15 cellular contexts compared by ENCODE assay signal in genomic region chr12:3214508-3215365, GRCh38.
A peak's percentile ranks its signal among the peaks of the same experiment; 100 is the strongest.
DNase-seq lines count a peak whose midpoint lies in the region; ATAC-seq and TF ChIP-seq lines count a peak whose summit lies in the region.
"Had no signal": no experiment of that assay in that cellular context is flagged by ENCODE, and none has a peak within 500 bp of the region (broad histone marks: within the 10 kb centered on the region; RNA-seq: fewer than 3 reads in every experiment).

No MANE protein-coding gene starts in this region.

- ATAC-seq in naive B cell (ENCODE audit: low read depth in 2 of 2), result peak; percentile 71 to 86
- ATAC-seq in GM19324 (IDR thresholded peaks at IDR 0.05; ENCODE audit: low FRiP score, unreplicated experiment), result no peak
- no peak for ATAC-seq in GM21381 (IDR thresholded peaks at IDR 0.05; ENCODE audit: unreplicated experiment)
- ATAC-seq: T-helper 17 cell had no signal

- no peak overlapping the region for H2AFZ ChIP-seq in H9 (ENCODE audit: low read length)

- H3K27me3 Mint-ChIP-seq in H9 (ENCODE audit: low read depth) (peaks cover 3% of the 10 kb centered on the region), naive B cell (peaks cover 5 to 25% (median 18%) of the 10 kb centered on the region in 3 donors), osteocyte (ENCODE audit: unreplicated experiment) (no peaks in the 10 kb centered on the region)
- H3K27me3 Mint-ChIP-seq: activated naive CD8-positive, alpha-beta T cell had no signal

- H3K36me3 ChIP-seq in WERI-Rb-1, result peaks cover 93% of the 10 kb centered on the region
- no peaks in the 10 kb centered on the region for H3K36me3 ChIP-seq in ovary
- H3K36me3 ChIP-seq: HAP-1 had no signal

- H3K36me3 Mint-ChIP-seq in H9 (ENCODE audit: insufficient read depth in 1 of 3, low read depth in 3 of 3) (no peaks in the 10 kb centered on the region), naive B cell (no peaks in the 10 kb centered on the region), osteocyte (ENCODE audit: unreplicated experiment) (peaks cover 8% of the 10 kb centered on the region)
- H3K36me3 Mint-ChIP-seq: activated naive CD8-positive, alpha-beta T cell had no signal

- H3K27ac ChIP-seq in H9 (ENCODE audit: insufficient read length, low read depth, low read length) (no peak overlapping the region), WERI-Rb-1 (peak overlapping the region; percentile 92), ovary (no peak overlapping the region)

- no peak overlapping the region; the same call in 1 of the 2 replicates for H3K14ac ChIP-seq in H9 (ENCODE audit: insufficient read depth, low read length)

- no peaks in the 10 kb centered on the region for H3K9me3 ChIP-seq in H9 (ENCODE audit: control insufficient read depth, low read depth, low read length)
- H3K9me3 ChIP-seq in WERI-Rb-1 (ENCODE audit: severe bottlenecking), result no peaks in the 10 kb centered on the region
- no peaks in the 10 kb centered on the region for H3K9me3 ChIP-seq in ovary
- H3K9me3 ChIP-seq: Caco-2, HAP-1 had no signal

- H3T11ph ChIP-seq in H9 (ENCODE audit: low read length), result no peak overlapping the region

- no peak overlapping the region for H3K4me2 ChIP-seq in H9 (ENCODE audit: insufficient read depth, insufficient read length, low read length)

- no peak overlapping the region for H3K56ac ChIP-seq in H9 (ENCODE audit: insufficient read length, low read depth, low read length)

- no peak overlapping the region for H2BK20ac ChIP-seq in H9 (ENCODE audit: low read depth, low read length, poor library complexity, severe bottlenecking)

- no peak overlapping the region for H4K8ac ChIP-seq in H9 (replicated peaks; ENCODE audit: insufficient read length, low read depth, low read length)

- TF ChIP-seq POLR2A in ovary (IDR thresholded peaks at IDR 0.05), result no peak

- no peak overlapping the region for H2BK120ac ChIP-seq in H9 (ENCODE audit: low read depth, low read length, poor library complexity, severe bottlenecking)

- H3K27ac Mint-ChIP-seq in H9, result peak overlapping the region in 2 of 3 experiments; percentile 44 to 59; a peak in 1 of 7 replicates
- no peak overlapping the region for H3K27ac Mint-ChIP-seq in naive B cell
- no peak overlapping the region for H3K27ac Mint-ChIP-seq in osteocyte (ENCODE audit: unreplicated experiment)
- H3K27ac Mint-ChIP-seq: activated naive CD8-positive, alpha-beta T cell; T-helper 17 cell had no signal

- no CpG with 5 or more reads among the region's 21 CpGs for WGBS in H9 (ENCODE audit: extremely low coverage, insufficient read length, low lambda C conversion rate)
- 89 to 92% (median 92%) methylated on average over 21 of the region's 21 CpGs for WGBS in ovary, 3 donors

- H2BK5ac ChIP-seq in H9 (ENCODE audit: insufficient read length, low read length), result no peak overlapping the region

- H4K5ac ChIP-seq in H9 (ENCODE audit: insufficient read length, low read depth, low read length), result no peak overlapping the region

- no peak overlapping the region for H2AK5ac ChIP-seq in H9 (ENCODE audit: insufficient read length, low read length)

- no peak overlapping the region for H3K4me3 ChIP-seq in WERI-Rb-1 (ENCODE audit: low read depth, low read length)
- no peak overlapping the region for H3K4me3 ChIP-seq in ovary
- H3K4me3 ChIP-seq: HAP-1 had no signal

- H3K18ac ChIP-seq in H9 (ENCODE audit: insufficient read length, low read depth, low read length), result no peak overlapping the region

- no peak overlapping the region for H3K9ac ChIP-seq in H9 (ENCODE audit: extremely low read depth, insufficient read length, low read length)

- no peak overlapping the region for H2BK15ac ChIP-seq in H9 (ENCODE audit: low read depth, low read length)

- no peaks in the 10 kb centered on the region for H3K23me2 ChIP-seq in H9 (ENCODE audit: insufficient read length, low read depth, low read length, poor library complexity, severe bottlenecking)

- no peak for TF ChIP-seq EP300 in ovary (IDR thresholded peaks at IDR 0.05)

- H3K4ac ChIP-seq in H9 (ENCODE audit: low read depth, low read length), result no peak overlapping the region

- H4K91ac ChIP-seq in H9 (ENCODE audit: insufficient read length, low read depth, low read length), result no peak overlapping the region

- no peaks in the 10 kb centered on the region for H3K27me3 ChIP-seq in H9 (ENCODE audit: insufficient read depth, low read length)
- no peaks in the 10 kb centered on the region for H3K27me3 ChIP-seq in WERI-Rb-1 (ENCODE audit: insufficient read depth, low read depth, severe bottlenecking)
- no peaks in the 10 kb centered on the region for H3K27me3 ChIP-seq in ovary

- DNase-seq in H9 (peak; percentile 76), NCI-H1436 treated with DMSO at 0.1 percent for 48 hours (lab: John Stamatoyannopoulos, UW) (peak; percentile 51), WERI-Rb-1 (peak; percentile 85), naive B cell (no peak), osteocyte (ENCODE audit: extremely low spot score, unreplicated experiment) (no peak), ovary (no peak)
- DNase-seq: Caco-2, dermis blood vessel endothelial cell, foreskin melanocyte, KG1, T-helper 17 cell had no signal

- H3K79me1 ChIP-seq in H9 (ENCODE audit: insufficient read depth, low read depth, low read length, poor library complexity, severe bottlenecking), result no peaks in the 10 kb centered on the region

- no peaks in the 10 kb centered on the region for H4K20me1 ChIP-seq in H9 (ENCODE audit: control insufficient read depth, insufficient read depth, insufficient read length)

- TF ChIP-seq CTCF in H9 (conservative IDR thresholded peaks at IDR 0.05) (peak; percentile 28; the same call in 2 of the 3 replicates), WERI-Rb-1 (IDR thresholded peaks at IDR 0.05; ENCODE audit: low read depth, low read length) (peak; percentile 49), osteocyte (IDR thresholded peaks at IDR 0.05) (no peak), ovary (IDR thresholded peaks at IDR 0.05) (no peak)

- peaks cover 34 to 35% of the 10 kb centered on the region in 2 experiments for H3K4me1 Mint-ChIP-seq in H9
- H3K4me1 Mint-ChIP-seq in naive B cell, result peaks cover 4 to 22% (median 9%) of the 10 kb centered on the region in 3 donors
- peaks cover 46% of the 10 kb centered on the region for H3K4me1 Mint-ChIP-seq in osteocyte (ENCODE audit: unreplicated experiment)

- H3K9me3 Mint-ChIP-seq in H9 (no peaks in the 10 kb centered on the region), naive B cell (no peaks in the 10 kb centered on the region), osteocyte (ENCODE audit: unreplicated experiment) (no peaks in the 10 kb centered on the region)

- H3K4me1 ChIP-seq in H9 (ENCODE audit: insufficient read depth, low read length) (no peaks in the 10 kb centered on the region), ovary (ENCODE audit: insufficient read depth) (peaks cover 10% of the 10 kb centered on the region)
- H3K4me1 ChIP-seq: Caco-2 had no signal

- no peaks in the 10 kb centered on the region for H3K79me2 ChIP-seq in H9 (ENCODE audit: insufficient read depth, low read length)

- no peak overlapping the region for H2BK12ac ChIP-seq in H9 (ENCODE audit: insufficient read length, low read depth, low read length)

- peak overlapping the region in 1 of 2 experiments; percentile 10; a peak in 2 of 5 replicates for H3K4me3 Mint-ChIP-seq in H9
- peak overlapping the region in 2 of 8 donors; percentile 34 to 66 for H3K4me3 Mint-ChIP-seq in naive B cell
- no peak overlapping the region for H3K4me3 Mint-ChIP-seq in osteocyte (ENCODE audit: unreplicated experiment)
- H3K4me3 Mint-ChIP-seq: activated naive CD8-positive, alpha-beta T cell; T-helper 17 cell had no signal

- intact Hi-C loops in ovary (cut with DNase I), result no loop called here

- no peak overlapping the region for H3K23ac ChIP-seq in H9 (ENCODE audit: insufficient read length, low read depth, low read length)

Comparison
In these comparisons a context has a peak if more than half of its experiments do, and no peak if none do; other contexts are left out.
1. DNase-seq: peak in H9 (single experiment), NCI-H1436 treated with DMSO at 0.1 percent for 48 hours (single experiment) and WERI-Rb-1 (single experiment); none in naive B cell (single experiment), osteocyte (single experiment) and ovary (0 of 5).
2. H3K27ac Mint-ChIP-seq: peak in H9 (2 of 3); none in naive B cell (0 of 6) and osteocyte (single experiment).
3. CTCF ChIP-seq: peak in H9 (single experiment) and WERI-Rb-1 (single experiment); none in osteocyte (single experiment) and ovary (0 of 3).
4. ATAC-seq: peak in naive B cell (2 of 2); none in GM19324 (single experiment) and GM21381 (single experiment).